In the genomic region with DNA sequence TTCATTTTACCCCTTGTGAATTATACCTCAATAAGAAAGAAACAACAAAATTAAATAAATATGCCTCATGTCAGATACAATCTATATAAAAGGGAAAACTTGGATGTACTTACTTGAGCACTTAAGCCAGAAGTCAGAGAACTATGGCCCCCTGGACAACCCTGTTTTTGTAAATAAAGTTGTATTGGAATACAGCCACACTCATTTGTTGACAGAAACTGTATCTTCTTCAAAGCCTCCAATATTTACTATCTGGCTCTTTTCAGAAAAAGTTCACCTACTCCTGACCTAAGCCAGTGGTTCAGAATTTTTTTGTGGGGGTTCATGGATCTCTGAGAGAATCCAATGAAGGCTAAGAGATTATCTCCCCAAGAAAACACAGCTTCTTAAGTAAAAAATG, we compare ENCODE assay signal across 33 cellular contexts. TPM values are rescaled to one million over a fixed set of nuclear protein-coding genes. Genes with fewer than 3 reads are reported as not detected.
"Had no signal": no experiment of that assay in that cellular context is flagged by ENCODE, and none has a peak within 500 bp of the region (broad histone marks: within the 10 kb centered on the region; RNA-seq: fewer than 3 reads in every experiment).

No MANE protein-coding gene starts in this region.

- H3K9me3 Mint-ChIP-seq: stimulated activated memory B cell treated with anti-CD40 and anti-IgM and Interleukin-4, amounts not matched to agents 10 μg/mL and 1 μg/mL and 100 μg/mL, for 72 hours had no signal

- H3K4me3 Mint-ChIP-seq: naive thymus-derived CD4-positive, alpha-beta T cell; natural killer cell; nephron; neural progenitor cell; stimulated activated memory B cell treated with anti-CD40 and anti-IgM and Interleukin-4, amounts not matched to agents 10 μg/mL and 1 μg/mL and 100 μg/mL, for 72 hours; stimulated activated naive CD8-positive, alpha-beta T cell treated with anti-CD3 and anti-CD28 coated beads, Interleukin-15, amount 100 ng/mL, for 72 hours; type B pancreatic cell had no signal

- H3K4me1 ChIP-seq: neural progenitor cell, parathyroid adenoma, psoas muscle, spleen, suprapubic skin, testis, tibial artery, transverse colon, upper lobe of right lung, vagina had no signal

- ATAC-seq: naive thymus-derived CD4-positive, alpha-beta T cell; natural killer cell; psoas muscle; right cardiac atrium; sciatic nerve; stimulated activated memory B cell treated with anti-CD40 and anti-IgM and Interleukin-4, amounts not matched to agents 10 μg/mL and 1 μg/mL and 100 μg/mL, for 72 hours; stimulated activated naive CD8-positive, alpha-beta T cell treated with anti-CD3 and anti-CD28 coated beads, Interleukin-15, amount 100 ng/mL, for 72 hours; stimulated activated naive CD8-positive, alpha-beta T cell treated with anti-CD3 and anti-CD28 coated beads, Interleukin-15, Interleukin-2, amounts not matched to agents 100 U/mL and 50 U/mL, for 24 hours; upper lobe of right lung had no signal

- H3K27ac Mint-ChIP-seq: naive thymus-derived CD4-positive, alpha-beta T cell; natural killer cell; nephron; neural progenitor cell; progenitor cell of endocrine pancreas; stimulated activated memory B cell treated with anti-CD40 and anti-IgM and Interleukin-4, amounts not matched to agents 10 μg/mL and 1 μg/mL and 100 μg/mL, for 72 hours; stimulated activated naive CD8-positive, alpha-beta T cell treated with anti-CD3 and anti-CD28 coated beads, Interleukin-15, amount 100 ng/mL, for 72 hours; type B pancreatic cell had no signal

- H3K27me3 ChIP-seq: neural progenitor cell, ovary, spleen, suprapubic skin, testis, tibial artery, transverse colon, upper lobe of right lung, vagina had no signal

- H3K27ac ChIP-seq: neural progenitor cell, ovary, parathyroid adenoma, psoas muscle, skin epidermis, spleen, suprapubic skin, testis, tibial artery, transverse colon, upper lobe of right lung, vagina had no signal

- DNase-seq: naive thymus-derived CD4-positive, alpha-beta T cell; natural killer cell; occipital lobe; ovary; posterior cingulate gyrus; psoas muscle; right cardiac atrium; spleen; stimulated activated CD4-positive, alpha-beta T cell treated with anti-CD3 and anti-CD28 coated beads, Interleukin-12 subunit alpha, Interleukin-12 subunit beta, amount 100 ng/mL, for 4 hours; stimulated activated CD4-positive, alpha-beta T cell treated with anti-CD3 and anti-CD28 coated beads, Interleukin-1b, Interleukin-23, amount 100 ng/mL, for 48 hours; stimulated activated CD4-positive, alpha-beta T cell treated with anti-CD3 and anti-CD28 coated beads, Interleukin-4, amount 100 ng/mL, for 1 hour; stimulated activated CD4-positive, alpha-beta T cell treated with anti-CD3 and anti-CD28 coated beads, Interleukin-4, amount 100 ng/mL, for 4 hours; stimulated activated CD8-positive, alpha-beta memory T cell treated with anti-CD3 and anti-CD28 coated beads, Interleukin-4, amount 100 ng/mL, for 48 hours; stimulated activated naive CD4-positive, alpha-beta T cell; stimulated activated naive CD8-positive, alpha-beta T cell treated with anti-CD3 and anti-CD28 coated beads, Interleukin-15, amount 100 ng/mL, for 72 hours; stimulated activated naive CD8-positive, alpha-beta T cell treated with anti-CD3 and anti-CD28 coated beads, Interleukin-15, Interleukin-2, amounts not matched to agents 100 U/mL and 50 U/mL, for 24 hours; substantia nigra; testis; tibial artery; transverse colon; upper lobe of right lung had no signal

- H3K4me1 Mint-ChIP-seq: naive thymus-derived CD4-positive, alpha-beta T cell; natural killer cell; nephron; neural progenitor cell; stimulated activated memory B cell treated with anti-CD40 and anti-IgM and Interleukin-4, amounts not matched to agents 10 μg/mL and 1 μg/mL and 100 μg/mL, for 72 hours; stimulated activated naive CD8-positive, alpha-beta T cell treated with anti-CD3 and anti-CD28 coated beads, Interleukin-15, amount 100 ng/mL, for 72 hours had no signal

- H3K36me3 Mint-ChIP-seq: naive thymus-derived CD4-positive, alpha-beta T cell; natural killer cell; stimulated activated memory B cell treated with anti-CD40 and anti-IgM and Interleukin-4, amounts not matched to agents 10 μg/mL and 1 μg/mL and 100 μg/mL, for 72 hours; type B pancreatic cell had no signal

- H3K36me3 ChIP-seq: neural progenitor cell, ovary, spleen, suprapubic skin, tibial artery, transverse colon, upper lobe of right lung, vagina had no signal

- H3K9me3 ChIP-seq: ovary, psoas muscle, suprapubic skin, testis, transverse colon, upper lobe of right lung, vagina had no signal

- H3K27me3 Mint-ChIP-seq: naive thymus-derived CD4-positive, alpha-beta T cell; stimulated activated memory B cell treated with anti-CD40 and anti-IgM and Interleukin-4, amounts not matched to agents 10 μg/mL and 1 μg/mL and 100 μg/mL, for 72 hours; stimulated activated naive CD8-positive, alpha-beta T cell treated with anti-CD3 and anti-CD28 coated beads, Interleukin-15, amount 100 ng/mL, for 72 hours; type B pancreatic cell had no signal

- FAIRE-seq: urothelium cell line had no signal

- H3K4me3 ChIP-seq: neural progenitor cell, ovary, psoas muscle, skin epidermis, smooth muscle cell, spleen, suprapubic skin, testis, tibial artery, transverse colon, upper lobe of right lung, vagina had no signal

RNA-seq across cellular contexts. Expression of gene RASEF, which starts 45.3 kb away (rescaled TPM):
- total RNA-seq: naive thymus-derived CD4-positive, alpha-beta T cell; natural killer cell had no signal
